8 cellular contexts compared by ENCODE assay signal in the genomic region with DNA sequence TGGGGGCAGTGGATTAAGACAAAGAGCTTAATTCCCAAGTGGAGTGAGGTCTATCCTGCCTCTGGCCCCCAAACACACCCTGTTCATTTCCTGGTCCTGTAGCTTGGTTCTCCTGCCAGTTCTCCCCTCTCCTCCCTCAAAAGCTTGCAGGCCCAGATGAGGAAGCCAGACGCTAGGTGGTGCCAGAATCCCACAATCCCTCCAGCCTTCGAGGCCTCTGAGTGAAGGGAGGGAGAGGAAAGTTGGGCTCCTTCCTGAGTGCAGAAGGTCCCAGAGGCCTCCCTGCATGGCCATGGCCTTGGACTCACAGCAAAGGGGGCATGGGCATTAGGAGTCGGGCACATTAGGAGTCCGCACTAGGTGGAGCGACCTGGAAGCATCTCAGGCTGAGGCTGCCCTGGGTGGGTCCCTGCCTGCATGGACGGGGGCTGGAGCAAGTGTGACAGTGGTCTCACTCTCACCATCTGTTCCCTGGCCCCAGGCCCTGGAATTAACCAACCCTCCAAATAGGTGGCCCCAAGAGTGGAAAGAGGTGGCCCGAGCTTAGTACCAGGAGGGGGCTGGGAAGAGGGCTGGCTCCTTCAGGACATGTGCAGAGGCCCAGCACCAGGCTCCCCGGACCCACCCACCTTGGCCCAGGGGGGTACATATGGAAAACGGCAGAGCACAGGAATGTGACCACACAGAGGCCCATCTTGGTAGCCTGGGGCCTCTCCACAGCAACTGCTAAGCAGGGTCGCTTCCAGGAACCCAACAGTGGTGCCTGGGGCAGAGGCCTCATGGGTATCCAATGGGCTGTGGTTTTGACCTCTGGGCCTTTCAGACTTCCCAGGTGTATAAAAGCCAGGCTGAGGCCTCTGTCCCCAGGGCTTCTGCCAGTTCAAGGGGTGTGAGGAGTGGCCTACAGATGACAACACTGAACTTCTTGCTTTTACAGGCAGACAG. TPM values are rescaled to one million over a fixed set of nuclear protein-coding genes. Genes with fewer than 3 reads are reported as not detected.
DNase-seq lines count a peak whose midpoint lies in the region; ATAC-seq and TF ChIP-seq lines count a peak whose summit lies in the region.

No MANE protein-coding gene starts in this region.

- H3K27me3 ChIP-seq in PC-3 (ENCODE audit: low read length): peaks cover 30% of the 10 kb centered on the region

- peaks cover 14% of the 10 kb centered on the region for H3K4me1 ChIP-seq in PC-3 (ENCODE audit: insufficient read depth, low read length)

- no peaks in the 10 kb centered on the region for H3K79me2 ChIP-seq in PC-3 (ENCODE audit: low read length)

- no peak overlapping the region for H3K4me3 ChIP-seq in PC-3 (ENCODE audit: low read length)

- CTCF ChIA-PET in PC-3 (lab: Charles Lee): interaction anchor here (0.6 to 1.0 kb wide), 2 partner anchors 12 to 127 kb away, joined by 3 to 8 read pairs; no protein-coding TSS in a partner anchor

- no peaks in the 10 kb centered on the region for H3K9me2 ChIP-seq in PC-3 (replicated peaks; ENCODE audit: low read length)

- POLR2A ChIA-PET in PC-3 (lab: Charles Lee; ENCODE audit: unreplicated experiment): no interaction called here

- no peak overlapping the region for H3K9ac ChIP-seq in PC-3 (ENCODE audit: low read length)

- no peak overlapping the region for H3K27ac ChIP-seq in PC-3 (ENCODE audit: low read length)

- no peak overlapping the region for H3K4me2 ChIP-seq in PC-3 (ENCODE audit: low read length)

- DNase-seq in DMS53 treated with DMSO at 0.1 percent for 48 hours (lab: John Stamatoyannopoulos, UW; ENCODE audit: unreplicated experiment) (peak; percentile 66), HuH-7 (ENCODE audit: low spot score) (peak; percentile 83), PC-3 (peak; percentile 86), dermis blood vessel endothelial cell (peak; percentile 82), midbrain (lab: John Stamatoyannopoulos, UW) (peak; percentile 45)
- no peak for DNase-seq in stimulated activated CD4-positive, alpha-beta T cell treated with anti-CD3 and anti-CD28 coated beads, Interleukin-15, amount 100 ng/mL, for 24 hours
- no peak for DNase-seq in stimulated activated naive CD4-positive, alpha-beta T cell treated with Interleukin-2 at 50 U/mL for 16 hours (lab: John Stamatoyannopoulos, UW)
- DNase-seq in activated effector memory CD4-positive, alpha-beta T cell treated with Interleukin-2 at 50 U/mL for 16 hours: no peak

- intact Hi-C loops in PC-3 (cut with micrococcal nuclease): loop anchor here (5.0 kb wide), 2 partner anchors 392 to 582 kb away; no protein-coding TSS in a partner anchor

- no peaks in the 10 kb centered on the region for H4K20me1 ChIP-seq in PC-3 (ENCODE audit: low read length)

- no peaks in the 10 kb centered on the region for H3F3A ChIP-seq in PC-3 (ENCODE audit: low read length, unreplicated experiment)

- no peak overlapping the region for H2AFZ ChIP-seq in PC-3 (ENCODE audit: low read length)

- H3K9me3 ChIP-seq in PC-3 (ENCODE audit: low read length): no peaks in the 10 kb centered on the region

- H3K36me3 ChIP-seq in PC-3 (ENCODE audit: low read depth, low read length): no peaks in the 10 kb centered on the region

- no TSS peak for BruUV-seq in PC-3 (replicated peaks; lab: Mats Ljungman, UMichigan)

- TF ChIP-seq CTCF in PC-3 (conservative IDR thresholded peaks at IDR 0.05; ENCODE audit: low read depth, low read length): peak; percentile 88

- ATAC-seq in PC-3: peak; percentile 34; the same call in 1 of the 2 replicates

RNA-seq across cellular contexts. Expression of a gene that starts 5.2 kb away (rescaled TPM):
- total RNA-seq in PC-3 (2014; rRNA removed) (not detected in 2 replicates), dermis blood vessel endothelial cell (0.74 and 4.6 TPM in 2 replicates)

RNA-seq across cellular contexts. Expression of a gene that starts 22.4 kb away (rescaled TPM):
- not detected in 2 replicates for total RNA-seq in PC-3 (2014; rRNA removed)
- under 0.01 TPM in 1 of 2 replicates, not detected in the other for total RNA-seq in dermis blood vessel endothelial cell

RNA-seq across cellular contexts. Expression of a gene that starts 57.1 kb away (rescaled TPM):
- total RNA-seq in PC-3 (2014; rRNA removed) (not detected in 2 replicates), dermis blood vessel endothelial cell (1.1 and 1.7 TPM in 2 replicates)

Comparison
In these comparisons a context has a peak if more than half of its experiments do, and no peak if none do; other contexts are left out.
1. DNase-seq: peak in DMS53 treated with DMSO at 0.1 percent for 48 hours (single experiment), HuH-7 (single experiment), PC-3 (single experiment), dermis blood vessel endothelial cell (single experiment) and midbrain (single experiment); none in stimulated activated CD4-positive, alpha-beta T cell treated with anti-CD3 and anti-CD28 coated beads, Interleukin-15, amount 100 ng/mL, for 24 hours (single experiment), stimulated activated naive CD4-positive, alpha-beta T cell treated with Interleukin-2 at 50 U/mL for 16 hours (single experiment) and activated effector memory CD4-positive, alpha-beta T cell treated with Interleukin-2 at 50 U/mL for 16 hours (single experiment).